ENCODE assay signal across 8 cellular contexts in the genomic region with DNA sequence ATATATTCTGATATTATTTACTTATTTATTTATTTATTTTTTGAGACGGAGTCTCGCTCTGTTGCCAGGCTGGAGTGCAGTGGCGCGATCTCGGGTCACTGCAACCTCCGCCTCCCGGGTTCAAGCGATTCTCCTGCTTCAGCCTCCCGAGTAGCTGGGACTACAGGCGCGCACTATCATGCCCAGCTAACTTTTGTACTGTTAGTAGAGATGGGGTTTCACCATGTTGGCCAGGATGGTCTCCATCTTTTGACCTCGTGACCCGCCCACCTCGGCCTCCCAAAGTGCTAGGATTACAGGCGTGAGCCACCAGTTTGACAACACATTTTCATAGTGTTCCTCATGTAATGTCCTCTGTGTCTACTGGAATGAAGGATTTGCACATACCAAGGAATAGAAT. TPM values are rescaled to one million over a fixed set of nuclear protein-coding genes. Genes with fewer than 3 reads are reported as not detected.
DNase-seq lines count a peak whose midpoint lies in the region; ATAC-seq and TF ChIP-seq lines count a peak whose summit lies in the region.
"Not testable (repeated sequence)": the region's sequence is repeated elsewhere in the genome, so short reads cannot be mapped to it uniquely, and the experiment has no call there.

No MANE protein-coding gene starts in this region.

- not testable (repeated sequence) for H3K27me3 Mint-ChIP-seq in activated T-helper 2 cell treated with anti-CD3 and anti-CD28 coated beads, Interferon-gamma antibody, Interleukin-2, Interleukin-4, amounts not matched to agents 10 μg/mL and 5 μg/mL and 100 μg/mL, durations not matched to agents 14 hours and 24 hours and 36 hours (ENCODE audit: low read depth); stimulated activated naive B cell treated with anti-CD40 and anti-IgM and Interleukin-4, amounts not matched to agents 10 μg/mL and 1 μg/mL and 100 μg/mL, for 72 hours
- peaks cover 21% of the 10 kb centered on the region for H3K27me3 Mint-ChIP-seq in neural crest cell (ENCODE audit: low read depth)

- not testable (repeated sequence) for DNase-seq in AG04449 (ENCODE audit: low read depth, low spot score); HAP-1 (ENCODE audit: low spot score in 2 of 2); SJCRH30; activated T-helper 2 cell treated with anti-CD3 and anti-CD28 coated beads, Interferon-gamma antibody, Interleukin-2, Interleukin-4, amounts not matched to agents 10 μg/mL and 5 μg/mL and 100 μg/mL, durations not matched to agents 14 hours and 24 hours and 36 hours (ENCODE audit: low spot score); coronary artery (ENCODE audit: low spot score); left ventricle myocardium inferior; neural crest cell (ENCODE audit: low read depth, low spot score); stimulated activated naive B cell treated with anti-CD40 and anti-IgM and Interleukin-4, amounts not matched to agents 10 μg/mL and 1 μg/mL and 100 μg/mL, for 72 hours

- not testable (repeated sequence) for H3K27ac ChIP-seq in SJCRH30
- H3K27ac ChIP-seq in coronary artery (peak overlapping the region in 1 of 2 donors; percentile 85), left ventricle myocardium inferior (replicated peaks) (peak overlapping the region; percentile 91)

- H3K4me3 Mint-ChIP-seq in activated T-helper 2 cell treated with anti-CD3 and anti-CD28 coated beads, Interferon-gamma antibody, Interleukin-2, Interleukin-4, amounts not matched to agents 10 μg/mL and 5 μg/mL and 100 μg/mL, durations not matched to agents 14 hours and 24 hours and 36 hours (ENCODE audit: low read depth), result peak overlapping the region; percentile 71
- H3K4me3 Mint-ChIP-seq in neural crest cell, result peak overlapping the region; percentile 81
- peak overlapping the region; percentile 63 to 69 for H3K4me3 Mint-ChIP-seq in stimulated activated naive B cell treated with anti-CD40 and anti-IgM and Interleukin-4, amounts not matched to agents 10 μg/mL and 1 μg/mL and 100 μg/mL, for 72 hours

- POLR2A ChIA-PET in AG04449 (lab: Yijun Ruan, JAX), result interaction anchor here (2.0 kb wide), 1 partner anchor 8 kb away, joined by 6 read pairs; no protein-coding TSS in a partner anchor

- in situ Hi-C loops in HAP-1 (cut with MboI; ENCODE audit: low sequenced_read_pairs), result not testable (repeated sequence)

- peaks cover 58% of the 10 kb centered on the region for H3K4me1 Mint-ChIP-seq in activated T-helper 2 cell treated with anti-CD3 and anti-CD28 coated beads, Interferon-gamma antibody, Interleukin-2, Interleukin-4, amounts not matched to agents 10 μg/mL and 5 μg/mL and 100 μg/mL, durations not matched to agents 14 hours and 24 hours and 36 hours (ENCODE audit: low read depth)
- H3K4me1 Mint-ChIP-seq in neural crest cell, result peaks cover 38% of the 10 kb centered on the region
- peaks cover 26 to 45% of the 10 kb centered on the region in 2 donors for H3K4me1 Mint-ChIP-seq in stimulated activated naive B cell treated with anti-CD40 and anti-IgM and Interleukin-4, amounts not matched to agents 10 μg/mL and 1 μg/mL and 100 μg/mL, for 72 hours

- H3K9me3 ChIP-seq in HAP-1; SJCRH30 (replicated peaks); left ventricle myocardium inferior (replicated peaks): not testable (repeated sequence)

- peaks cover 52% of the 10 kb centered on the region for H3K36me3 Mint-ChIP-seq in activated T-helper 2 cell treated with anti-CD3 and anti-CD28 coated beads, Interferon-gamma antibody, Interleukin-2, Interleukin-4, amounts not matched to agents 10 μg/mL and 5 μg/mL and 100 μg/mL, durations not matched to agents 14 hours and 24 hours and 36 hours (ENCODE audit: low read depth)
- H3K36me3 Mint-ChIP-seq in neural crest cell (ENCODE audit: low read depth), result not testable (repeated sequence)
- H3K36me3 Mint-ChIP-seq in stimulated activated naive B cell treated with anti-CD40 and anti-IgM and Interleukin-4, amounts not matched to agents 10 μg/mL and 1 μg/mL and 100 μg/mL, for 72 hours, result peaks cover 12 to 27% of the 10 kb centered on the region in 2 donors

- not testable (repeated sequence) for H3K9me3 Mint-ChIP-seq in activated T-helper 2 cell treated with anti-CD3 and anti-CD28 coated beads, Interferon-gamma antibody, Interleukin-2, Interleukin-4, amounts not matched to agents 10 μg/mL and 5 μg/mL and 100 μg/mL, durations not matched to agents 14 hours and 24 hours and 36 hours; neural crest cell; stimulated activated naive B cell treated with anti-CD40 and anti-IgM and Interleukin-4, amounts not matched to agents 10 μg/mL and 1 μg/mL and 100 μg/mL, for 72 hours

- CTCF ChIA-PET in AG04449 (lab: Yijun Ruan, JAX), result interaction anchor here (1.8 kb wide), 1 partner anchor 8 kb away, joined by 5 read pairs; no protein-coding TSS in a partner anchor

- not testable (repeated sequence) for H3K27me3 ChIP-seq in HAP-1 (ENCODE audit: low read depth); SJCRH30; left ventricle myocardium inferior (ENCODE audit: low read depth)

- H3K4me3 ChIP-seq in AG04449 (ENCODE audit: low read depth, low read length), result peak overlapping the region; percentile 15; the same call in 1 of the 2 replicates
- H3K4me3 ChIP-seq in HAP-1, result peak overlapping the region; percentile 92
- H3K4me3 ChIP-seq in SJCRH30, result peak overlapping the region; percentile 88
- H3K4me3 ChIP-seq in coronary artery, result peak overlapping the region; percentile 88
- H3K4me3 ChIP-seq in left ventricle myocardium inferior, result peak overlapping the region; percentile 89

- H3K27ac Mint-ChIP-seq in activated T-helper 2 cell treated with anti-CD3 and anti-CD28 coated beads, Interferon-gamma antibody, Interleukin-2, Interleukin-4, amounts not matched to agents 10 μg/mL and 5 μg/mL and 100 μg/mL, durations not matched to agents 14 hours and 24 hours and 36 hours; neural crest cell (ENCODE audit: unreplicated experiment); stimulated activated naive B cell treated with anti-CD40 and anti-IgM and Interleukin-4, amounts not matched to agents 10 μg/mL and 1 μg/mL and 100 μg/mL, for 72 hours: not testable (repeated sequence)

- not testable (repeated sequence) for ATAC-seq in stimulated activated naive B cell treated with anti-CD40 and anti-IgM and Interleukin-4, amounts not matched to agents 10 μg/mL and 1 μg/mL and 100 μg/mL, for 72 hours (replicated peaks)

- not testable (repeated sequence) for TF ChIP-seq CTCF in AG04449 (IDR thresholded peaks at IDR 0.05; ENCODE audit: insufficient read depth, low read length, missing control alignments); coronary artery (IDR thresholded peaks at IDR 0.05); left ventricle myocardium inferior (IDR thresholded peaks at IDR 0.05; ENCODE audit: borderline replicate concordance); neural crest cell (conservative IDR thresholded peaks at IDR 0.05)

- intact Hi-C loops in activated T-helper 2 cell treated with anti-CD3 and anti-CD28 coated beads, Interferon-gamma antibody, Interleukin-2, Interleukin-4, amounts not matched to agents 10 μg/mL and 5 μg/mL and 100 μg/mL, durations not matched to agents 14 hours and 24 hours and 36 hours (cut with micrococcal nuclease), result loop anchor here (2.0 to 10.0 kb wide), 4 partner anchors 23 to 1071 kb away; a partner anchor contains a TSS
- intact Hi-C loops in left ventricle myocardium inferior (cut with micrococcal nuclease), result not testable (repeated sequence)

- peaks cover 18% of the 10 kb centered on the region for H3K4me1 ChIP-seq in HAP-1
- H3K4me1 ChIP-seq in SJCRH30, result peaks cover 11% of the 10 kb centered on the region
- H3K4me1 ChIP-seq in left ventricle myocardium inferior, result peaks cover 66% of the 10 kb centered on the region

- not testable (repeated sequence) for H3K36me3 ChIP-seq in HAP-1 (replicated peaks); left ventricle myocardium inferior
- H3K36me3 ChIP-seq in SJCRH30, result peaks cover 20% of the 10 kb centered on the region

RNA-seq across cellular contexts. Expression of a gene that starts 1.4 kb away (rescaled TPM):
- 66.4 and 69.8 TPM in 2 replicates for total RNA-seq in SJCRH30 (2014; rRNA removed; shearing (Covaris generic))
- 55.9 and 56.4 TPM in 2 replicates for total RNA-seq in activated T-helper 2 cell treated with anti-CD3 and anti-CD28 coated beads, Interferon-gamma antibody, Interleukin-2, Interleukin-4, amounts not matched to agents 10 μg/mL and 5 μg/mL and 100 μg/mL, durations not matched to agents 14 hours and 24 hours and 36 hours
- total RNA-seq in left ventricle myocardium inferior, result 145 TPM
- total RNA-seq in neural crest cell, result 72.3 and 75.8 TPM in 2 replicates

Comparison
In these comparisons a context has a peak if more than half of its experiments do, and no peak if none do; other contexts are left out.
1. H3K4me3 ChIP-seq: peak in every context shown above with its lines; median percentile 92 in HAP-1; 89 in left ventricle myocardium inferior; 88 in SJCRH30; 88 in coronary artery; 15 in AG04449.